Comparison of ENCODE assay signal across 31 cellular contexts in genomic region chr3:9617736-9618135, GRCh38. TPM values are rescaled to one million over a fixed set of nuclear protein-coding genes. Genes with fewer than 3 reads are reported as not detected.
A peak's percentile ranks its signal among the peaks of the same experiment; 100 is the strongest.
DNase-seq lines count a peak whose midpoint lies in the region; ATAC-seq and TF ChIP-seq lines count a peak whose summit lies in the region.
"Had no signal": no experiment of that assay in that cellular context is flagged by ENCODE, and none has a peak within 500 bp of the region (broad histone marks: within the 10 kb centered on the region; RNA-seq: fewer than 3 reads in every experiment).

No MANE protein-coding gene starts in this region.

- H3K36me3 ChIP-seq in SK-N-SH (replicated peaks in 1 of 2; ENCODE audit: control insufficient read depth in 1 of 2, insufficient read depth in 2 of 2, low read length in 1 of 2) (no peaks in the 10 kb centered on the region), HEK293 (ENCODE audit: control insufficient read depth in 2 of 2, insufficient read depth in 1 of 2, low read length in 2 of 2) (no peaks in the 10 kb centered on the region)
- H3K36me3 ChIP-seq: BE2C, BLaER1 had no signal

- no peak overlapping the region for H3K9ac ChIP-seq in SK-N-SH
- H3K9ac ChIP-seq: BLaER1; BLaER1 treated with 17β-estradiol and CSF1 and Interleukin-3, amounts not matched to agents 10 nM and 100 nM had no signal

- WGBS in SK-N-SH (ENCODE audit: low lambda C conversion rate), result 0% methylated on average over 2 of the region's 2 CpGs

- no peak for TF ChIP-seq RAD21 in SK-N-SH (IDR thresholded peaks at IDR 0.05; ENCODE audit: low read length)

- no peak for ATAC-seq in SK-N-SH treated with all-trans-retinoic acid at 6 μM for 48 hours
- ATAC-seq: A549; CD8-positive, alpha-beta T cell had no signal

- H3K9me3 ChIP-seq in SK-N-SH (no peaks in the 10 kb centered on the region), HEK293 (ENCODE audit: control insufficient read depth, insufficient read depth, low read depth, low read length) (no peaks in the 10 kb centered on the region)
- H3K9me3 ChIP-seq: A549, BE2C, Caco-2 had no signal

- no peak overlapping the region for H3K4me2 ChIP-seq in SK-N-SH
- H3K4me2 ChIP-seq: A549, BLaER1 had no signal

- H3K9me2 ChIP-seq in SK-N-SH, result no peaks in the 10 kb centered on the region

- no peaks in the 10 kb centered on the region for H3K79me2 ChIP-seq in SK-N-SH (ENCODE audit: insufficient read depth)

- no peak overlapping the region for H3K27ac ChIP-seq in SK-N-SH (ENCODE audit: low read depth in 2 of 2, low read length in 1 of 2)
- no peak overlapping the region for H3K27ac ChIP-seq in HEK293 (ENCODE audit: extremely low read depth, low read depth, low read length)
- H3K27ac ChIP-seq in VCaP, result peak overlapping the region; percentile 78; the same call in 1 of the 2 replicates
- H3K27ac ChIP-seq: 22Rv1, A549, BLaER1, C4-2B had no signal

- H3K4me1 ChIP-seq in SK-N-SH (ENCODE audit: control insufficient read depth in 1 of 2, insufficient read depth in 2 of 2, low read depth in 1 of 2, low read length in 1 of 2) (no peaks in the 10 kb centered on the region), HEK293 (ENCODE audit: control insufficient read depth, insufficient read depth, low read length) (peaks cover 4% of the 10 kb centered on the region; the same call in 1 of the 2 replicates)
- H3K4me1 ChIP-seq: A549, BE2C, BLaER1, Caco-2 had no signal

- H2AFZ ChIP-seq in SK-N-SH (ENCODE audit: low read depth), result no peak overlapping the region

- POLR2A ChIA-PET in SK-N-SH (lab: Yijun Ruan, JAX), result no interaction called here
- POLR2A ChIA-PET in HEK293 (lab: Yijun Ruan, JAX), result no interaction called here

- no peak for TF ChIP-seq EP300 in SK-N-SH (IDR thresholded peaks at IDR 0.05; ENCODE audit: borderline replicate concordance in 1 of 2, low read depth in 1 of 2, low read length in 1 of 2)

- no peaks in the 10 kb centered on the region for H4K20me1 ChIP-seq in SK-N-SH (ENCODE audit: insufficient read depth)
- H4K20me1 ChIP-seq: BLaER1; BLaER1 treated with 17β-estradiol and CSF1 and Interleukin-3, amounts not matched to agents 10 nM and 100 nM had no signal

- DNase-seq in SK-N-SH, result no peak
- DNase-seq in HT-29 (ENCODE audit: low spot score), result no peak
- no peak for DNase-seq in activated CD4-positive, alpha-beta T cell treated with anti-CD3 and anti-CD28 coated beads, Interleukin-2, amount 50 U/mL, for 1 hour
- DNase-seq: 8988T; ACHN; AML-193; BE2C; C1 segment of cervical spinal cord; Caco-2; Calu3; CD4-positive, alpha-beta memory T cell; CD4-positive, alpha-beta T cell; CD4-positive, CD25-positive, alpha-beta regulatory T cell; CD8-positive, alpha-beta memory T cell; CD8-positive, alpha-beta T cell; COR-L47; DMS 273 treated with DMSO at 0.1 percent for 48 hours; DMS153; DMS53; DMS79; DMS79 treated with DMSO at 0.1 percent for 48 hours; DND-41; EL had no signal

- no peaks in the 10 kb centered on the region for H3K27me3 ChIP-seq in SK-N-SH (ENCODE audit: insufficient read depth)
- H3K27me3 ChIP-seq: BE2C; BLaER1; BLaER1 treated with 17β-estradiol and CSF1 and Interleukin-3, amounts not matched to agents 10 nM and 100 nM had no signal

- CTCF ChIA-PET in SK-N-SH (lab: Yijun Ruan, JAX) (interaction anchor here (1.3 kb wide), 1 partner anchor 114 kb away, joined by 4 read pairs; no protein-coding TSS in a partner anchor), HEK293 (lab: Yijun Ruan, JAX) (no interaction called here)

- no peak for TF ChIP-seq CTCF in SK-N-SH (IDR thresholded peaks at IDR 0.05)
- no peak for TF ChIP-seq CTCF in HEK293 (tag by site-specific recombination; IDR thresholded peaks at IDR 0.05)
- TF ChIP-seq CTCF in VCaP (conservative IDR thresholded peaks at IDR 0.05), result no peak

- H3K4me3 ChIP-seq in SK-N-SH (ENCODE audit: low read depth in 2 of 2, low read length in 1 of 2) (no peak overlapping the region), HEK293 (ENCODE audit: low read depth, low read length) (no peak overlapping the region)
- H3K4me3 ChIP-seq: A549; BLaER1; BLaER1 treated with 17β-estradiol and CSF1 and Interleukin-3, amounts not matched to agents 10 nM and 100 nM had no signal

- H3F3A ChIP-seq in SK-N-SH (replicated peaks; ENCODE audit: insufficient read depth), result no peaks in the 10 kb centered on the region

TF ChIP-seq in SK-N-SH treated with all-trans-retinoic acid at 6 μM for 48 hours, 23 proteins besides CTCF, POLR2A, EP300 and RAD21:
- TF ChIP-seq SNAI2 (CRISPR knock-in tag; IDR thresholded peaks at IDR 0.05) (no peak), ZFP3 (CRISPR knock-in tag; IDR thresholded peaks at IDR 0.05) (peak; percentile 91)

TF ChIP-seq in SK-N-SH, 30 proteins besides CTCF, POLR2A, EP300 and RAD21:
- TF ChIP-seq ELF1 (IDR thresholded peaks at IDR 0.05) (no peak), FOXM1 (IDR thresholded peaks at IDR 0.05; ENCODE audit: low read depth) (no peak)
TF ChIP-seq in SK-N-SH: peak in this region for 0.

TF ChIP-seq in HEK293, 187 proteins besides CTCF, POLR2A, EP300 and RAD21:
- TF ChIP-seq SP3 (tag by site-specific recombination; IDR thresholded peaks at IDR 0.05) (no peak), ZFP3 (tag by site-specific recombination; IDR thresholded peaks at IDR 0.05; ENCODE audit: low read depth) (peak; percentile 86)

RNA-seq across cellular contexts. Expression of gene MTMR14, which starts 31.6 kb away (rescaled TPM):
- polyA plus RNA-seq in SK-N-SH (2012; rRNA removed), result 29.3 and 37.1 TPM in 2 replicates
- polyA plus RNA-seq in SK-N-SH (2012; cell fraction: cytosol; rRNA removed), result 21.9 and 30.1 TPM in 2 replicates
- polyA plus RNA-seq in SK-N-SH (2012; cell fraction: nucleus; rRNA removed), result 28.4 and 39.4 TPM in 2 replicates
- total RNA-seq in HT-29 (2014; rRNA removed; shearing (Covaris generic)), result 25.5 and 27.4 TPM in 2 replicates
